ENCODE assay signal across 8 cellular contexts in the genomic region with DNA sequence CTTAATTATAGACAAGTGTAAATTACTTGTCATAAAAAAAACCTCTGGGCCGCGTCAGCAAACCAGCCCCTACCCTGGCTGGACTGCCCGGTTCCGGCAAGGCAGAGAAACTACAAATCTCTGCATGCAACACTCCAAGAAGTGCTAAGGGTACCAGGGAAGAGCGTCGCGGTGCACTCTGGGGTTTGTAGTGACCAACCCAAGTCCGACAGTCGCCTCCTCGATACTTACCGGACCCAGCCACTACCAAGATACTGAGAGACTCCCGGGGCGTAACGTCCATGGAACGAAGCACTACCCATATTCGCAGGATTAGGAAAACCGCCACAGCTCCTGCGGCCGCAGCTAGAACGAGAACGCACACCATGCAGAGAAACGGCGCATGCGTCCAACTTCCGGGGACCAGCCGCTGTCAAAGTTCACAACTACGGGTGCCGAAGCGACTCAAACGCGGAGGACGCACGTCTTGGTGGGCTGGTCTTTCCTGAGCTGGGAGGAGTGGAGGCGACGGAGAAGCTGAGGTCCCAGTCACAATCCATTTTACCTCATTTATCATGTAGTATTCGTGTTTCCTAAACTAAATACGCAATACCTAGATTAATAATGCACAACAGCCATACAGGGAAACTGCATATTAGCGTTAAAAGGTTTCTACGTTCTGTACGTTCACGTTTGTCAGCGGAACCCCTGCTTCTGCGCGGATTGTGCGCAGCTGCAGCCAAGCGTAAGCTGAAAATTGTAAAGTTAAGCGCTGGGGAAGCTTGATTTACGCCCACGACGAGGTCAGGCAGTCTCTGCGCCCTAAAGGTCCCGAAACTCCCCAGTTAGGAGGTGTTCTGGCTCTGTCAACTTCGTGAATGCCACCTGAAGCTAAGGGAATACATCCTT. TPM values are rescaled to one million over a fixed set of nuclear protein-coding genes. Genes with fewer than 3 reads are reported as not detected.
DNase-seq lines count a peak whose midpoint lies in the region; TF ChIP-seq lines count a peak whose summit lies in the region.

A gene with protein sequence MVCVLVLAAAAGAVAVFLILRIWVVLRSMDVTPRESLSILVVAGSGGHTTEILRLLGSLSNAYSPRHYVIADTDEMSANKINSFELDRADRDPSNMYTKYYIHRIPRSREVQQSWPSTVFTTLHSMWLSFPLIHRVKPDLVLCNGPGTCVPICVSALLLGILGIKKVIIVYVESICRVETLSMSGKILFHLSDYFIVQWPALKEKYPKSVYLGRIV (minus strand): TSS at position 420 of the 888 bp plus-strand sequence. CDS start 53 bp downstream, at position 367.

- no peaks in the 10 kb centered on the region; the same call in 1 of the 2 replicates for H3K27me3 Mint-ChIP-seq in HFFc6 (ENCODE audit: insufficient read depth)
- H3K27me3 Mint-ChIP-seq in activated naive CD4-positive, alpha-beta T cell treated with anti-CD3 and anti-CD28 coated beads, Interleukin-2, amount 10 ng/mL, durations not matched to agents 7 days and 5 days, result peaks cover 5% of the 10 kb centered on the region

- in situ Hi-C loops in SK-MEL-5 (cut with HindIII; ENCODE audit: low pct_unique_long_range_greater_than_20kb, low sequenced_read_pairs), result no loop called here

- TF ChIP-seq CTCF in HFFc6 (IDR thresholded peaks at IDR 0.05) (no peak), neutrophil (IDR thresholded peaks at IDR 0.05) (no peak)

- H3K27ac Mint-ChIP-seq in HFFc6, result peak within 1 kb of the TSS; percentile 95
- peak within 1 kb of the TSS; percentile 85 for H3K27ac Mint-ChIP-seq in activated naive CD4-positive, alpha-beta T cell treated with anti-CD3 and anti-CD28 coated beads, Interleukin-2, amount 10 ng/mL, durations not matched to agents 7 days and 5 days

- H3K4me1 ChIP-seq in neutrophil (ENCODE audit: control insufficient read depth in 1 of 2, insufficient read depth in 1 of 2, low read depth in 1 of 2, low read length in 1 of 2), result peaks cover 14 to 19% of the 10 kb centered on the region in 2 experiments

- no peaks in the 10 kb centered on the region for H3K9me3 Mint-ChIP-seq in HFFc6
- no peaks in the 10 kb centered on the region for H3K9me3 Mint-ChIP-seq in activated naive CD4-positive, alpha-beta T cell treated with anti-CD3 and anti-CD28 coated beads, Interleukin-2, amount 10 ng/mL, durations not matched to agents 7 days and 5 days

- H3K27ac ChIP-seq in neutrophil (peak within 1 kb of the TSS; percentile 81), substantia nigra (ENCODE audit: low read depth, low read length, poor library complexity, severe bottlenecking) (peak within 1 kb of the TSS; percentile 98)

- H3K4me1 Mint-ChIP-seq in HFFc6 (ENCODE audit: low read depth), result peaks cover 20% of the 10 kb centered on the region
- peaks cover 18% of the 10 kb centered on the region for H3K4me1 Mint-ChIP-seq in activated naive CD4-positive, alpha-beta T cell treated with anti-CD3 and anti-CD28 coated beads, Interleukin-2, amount 10 ng/mL, durations not matched to agents 7 days and 5 days

- no peaks in the 10 kb centered on the region for H3K9me3 ChIP-seq in neutrophil

- peaks cover 9% of the 10 kb centered on the region for H3K36me3 Mint-ChIP-seq in HFFc6 (ENCODE audit: low read depth)
- no peaks in the 10 kb centered on the region for H3K36me3 Mint-ChIP-seq in activated naive CD4-positive, alpha-beta T cell treated with anti-CD3 and anti-CD28 coated beads, Interleukin-2, amount 10 ng/mL, durations not matched to agents 7 days and 5 days

- H3K27me3 ChIP-seq in neutrophil, result peaks cover 26% of the 10 kb centered on the region

- no peaks in the 10 kb centered on the region for H3K36me3 ChIP-seq in neutrophil

- peak; percentile 86 for DNase-seq in GM04503 (ENCODE audit: low read depth)
- peak; percentile 93 for DNase-seq in HFFc6
- DNase-seq in NAMALWA (ENCODE audit: low spot score), result peak; percentile 94
- peak; percentile 95 for DNase-seq in SK-MEL-5 (ENCODE audit: low read depth, low spot score)
- peak; percentile 95 for DNase-seq in activated naive CD4-positive, alpha-beta T cell treated with anti-CD3 and anti-CD28 coated beads, Interleukin-2, amount 10 ng/mL, durations not matched to agents 7 days and 5 days
- DNase-seq in germinal center (ENCODE audit: low spot score), result peak; percentile 86
- DNase-seq in substantia nigra (lab: John Stamatoyannopoulos, UW), result peak; percentile 64 to 97 (median 91)

- peak within 1 kb of the TSS; percentile 81 to 85 for H3K4me3 ChIP-seq in neutrophil (ENCODE audit: low read depth in 1 of 2, low read length in 1 of 2)

- CTCF ChIA-PET in activated naive CD4-positive, alpha-beta T cell treated with anti-CD3 and anti-CD28 coated beads, Interleukin-2, amount 10 ng/mL, durations not matched to agents 7 days and 5 days (lab: Charles Lee), result interaction anchor here (1.1 to 1.8 kb wide), 2 partner anchors 12 to 43 kb away, joined by 3 to 14 read pairs; no protein-coding TSS in a partner anchor

- H3K4me3 Mint-ChIP-seq in HFFc6, result peak within 1 kb of the TSS; percentile 99
- H3K4me3 Mint-ChIP-seq in activated naive CD4-positive, alpha-beta T cell treated with anti-CD3 and anti-CD28 coated beads, Interleukin-2, amount 10 ng/mL, durations not matched to agents 7 days and 5 days, result peak within 1 kb of the TSS; percentile 86

RNA-seq across cellular contexts. Expression of the gene that starts here (rescaled TPM):
- total RNA-seq in HFFc6 (2021; fragmentation: NEBNext Ultra II Directional; extraction: Animal tissue kit (Norgen Biotek cat#: 25700)), result 10 to 100 TPM in 5 of 6 experiments, 1 to 10 TPM in 1; 8.8 to 14.0 (median 11.9) TPM
- 4.7 and 7.1 TPM in 2 replicates for total RNA-seq in SK-MEL-5 (2014; rRNA removed; shearing (Covaris generic))
- polyA plus RNA-seq in SK-MEL-5 (2015; cell fraction: cytosol; rRNA removed), result 2.5 and 2.9 TPM in 2 replicates
- polyA plus RNA-seq in SK-MEL-5 (2015; cell fraction: nucleus; rRNA removed), result 0.43 and 0.64 TPM in 2 replicates

Comparison
In these comparisons a context has a peak if more than half of its experiments do, and no peak if none do; other contexts are left out.
1. Peak in every context shown above with its lines: DNase-seq, H3K4me3 ChIP-seq and H3K27ac ChIP-seq.